Comparison of ENCODE assay signal across 14 cellular contexts in the genomic region with DNA sequence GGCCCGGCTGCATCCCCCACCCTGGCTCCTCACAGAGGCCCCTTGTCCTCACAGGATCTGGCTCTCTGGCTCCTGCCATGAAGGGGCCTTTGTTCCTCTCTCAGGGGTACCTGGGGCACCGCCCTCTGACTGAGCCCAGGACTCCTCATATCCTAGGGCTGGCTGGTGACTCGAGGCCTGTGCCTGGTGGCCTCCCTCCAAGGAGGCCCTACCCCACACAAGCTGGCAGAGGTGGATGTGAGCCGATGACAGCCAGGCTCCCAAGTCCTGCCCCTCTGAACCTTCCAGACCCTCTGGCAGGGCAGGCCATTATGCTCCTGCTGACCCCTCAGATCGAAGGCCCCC. TPM values are rescaled to one million over a fixed set of nuclear protein-coding genes. Genes with fewer than 3 reads are reported as not detected.
DNase-seq lines count a peak whose midpoint lies in the region; ATAC-seq, FAIRE-seq and TF ChIP-seq lines count a peak whose summit lies in the region.
"Had no signal": no experiment of that assay in that cellular context is flagged by ENCODE, and none has a peak within 500 bp of the region (broad histone marks: within the 10 kb centered on the region; RNA-seq: fewer than 3 reads in every experiment).

No MANE protein-coding gene starts in this region.

- H3K27ac Mint-ChIP-seq in activated CD4-positive, alpha-beta memory T cell treated with anti-CD3 and anti-CD28 coated beads for 36 hours = no peak overlapping the region
- H3K27ac Mint-ChIP-seq: activated naive CD4-positive, alpha-beta T cell treated with anti-CD3 and anti-CD28 coated beads, Interleukin-2, amount 10 ng/mL, durations not matched to agents 7 days and 5 days had no signal

- POLR2A ChIA-PET in OCI-LY7 (lab: Charles Lee) = interaction anchor here (1.7 to 3.8 kb wide), 3 partner anchors 11 to 20 kb away, joined by 5 to 11 read pairs (median 10); no protein-coding TSS in a partner anchor
- POLR2A ChIA-PET in activated CD4-positive, alpha-beta memory T cell treated with anti-CD3 and anti-CD28 coated beads for 36 hours (lab: Charles Lee) = no interaction called here

- WGBS in hepatocyte (ENCODE audit: low lambda C conversion rate, missing lambda C conversion rate) = 84% methylated on average over 5 of the region's 5 CpGs
- WGBS in small intestine, 3 donors = 46 to 72% (median 55%) methylated on average over 5 of the region's 5 CpGs

- H3K9me3 ChIP-seq in OCI-LY7 (ENCODE audit: low read length) (no peaks in the 10 kb centered on the region), hepatocyte (ENCODE audit: low read depth) (no peaks in the 10 kb centered on the region), small intestine (ENCODE audit: control insufficient read depth, low read depth) (no peaks in the 10 kb centered on the region), mucosa of descending colon (no peaks in the 10 kb centered on the region)

- H3K79me2 ChIP-seq in OCI-LY7 (ENCODE audit: insufficient read depth, low read depth, low read length) = peaks cover 95% of the 10 kb centered on the region
- peaks cover 47% of the 10 kb centered on the region for H3K79me2 ChIP-seq in hepatocyte

- H3K27ac ChIP-seq in OCI-LY7 (ENCODE audit: low read depth, low read length, poor library complexity, severe bottlenecking) (peak overlapping the region; percentile 94), hepatocyte (peak overlapping the region; percentile 71), small intestine (ENCODE audit: low read depth in 1 of 2, low read length in 1 of 2) (peak overlapping the region; percentile 43 to 64)
- H3K27ac ChIP-seq: parathyroid adenoma had no signal

- no peak overlapping the region for H3K4me3 Mint-ChIP-seq in activated CD4-positive, alpha-beta memory T cell treated with anti-CD3 and anti-CD28 coated beads for 36 hours
- H3K4me3 Mint-ChIP-seq: activated naive CD4-positive, alpha-beta T cell treated with anti-CD3 and anti-CD28 coated beads, Interleukin-2, amount 10 ng/mL, durations not matched to agents 7 days and 5 days had no signal

- peak overlapping the region; percentile 91 for H3K4me2 ChIP-seq in OCI-LY7 (ENCODE audit: low read length)
- no peak overlapping the region for H3K4me2 ChIP-seq in hepatocyte

- ATAC-seq in GM18873 (IDR thresholded peaks at IDR 0.05; ENCODE audit: low FRiP score, unreplicated experiment) (no peak), mucosa of descending colon (no peak)
- ATAC-seq: effector memory CD8-positive, alpha-beta T cell had no signal

- H3K4me1 Mint-ChIP-seq in activated CD4-positive, alpha-beta memory T cell treated with anti-CD3 and anti-CD28 coated beads for 36 hours (ENCODE audit: low read depth) = peaks cover 31% of the 10 kb centered on the region

- intact Hi-C loops in OCI-LY7 (cut with micrococcal nuclease; ENCODE audit: unreplicated experiment) = no loop called here
- intact Hi-C loops in activated CD4-positive, alpha-beta memory T cell treated with anti-CD3 and anti-CD28 coated beads for 36 hours (cut with micrococcal nuclease) = no loop called here
- intact Hi-C loops in mucosa of descending colon (cut with DNase I, micrococcal nuclease) = no loop called here

- DNase-seq in GM12892 (ENCODE audit: insufficient read length) (no peak), OCI-LY7 (ENCODE audit: low spot score) (peak; percentile 25), hepatocyte (ENCODE audit: low spot score) (no peak), small intestine (no peak), mucosa of descending colon (no peak)
- DNase-seq in activated CD4-positive, alpha-beta memory T cell treated with anti-CD3 and anti-CD28 coated beads for 36 hours = no peak
- no peak for DNase-seq in activated T-cell treated with anti-CD3 and anti-CD28 coated beads, Interleukin-2, amount 50 U/mL, for 1 hour
- DNase-seq: activated naive CD4-positive, alpha-beta T cell treated with anti-CD3 and anti-CD28 coated beads, Interleukin-2, amount 10 ng/mL, durations not matched to agents 7 days and 5 days; DMS53; effector memory CD8-positive, alpha-beta T cell; OCI-M1 had no signal

- BruUV-seq in OCI-LY7 (replicated peaks; lab: Mats Ljungman, UMichigan) = no TSS peak

- peaks cover 100% of the 10 kb centered on the region for H3K4me1 ChIP-seq in OCI-LY7 (ENCODE audit: insufficient read depth, low read length, poor library complexity, severe bottlenecking)
- H3K4me1 ChIP-seq in hepatocyte (ENCODE audit: insufficient read depth) = peaks cover 22% of the 10 kb centered on the region
- H3K4me1 ChIP-seq in small intestine (ENCODE audit: control insufficient read depth in 2 of 2, insufficient read depth in 1 of 2, low read depth in 1 of 2, low read length in 1 of 2) = peaks cover 3 to 25% of the 10 kb centered on the region in 2 donors
- H3K4me1 ChIP-seq in mucosa of descending colon (ENCODE audit: low read depth) = peaks cover 22% of the 10 kb centered on the region

- H3K36me3 ChIP-seq in OCI-LY7 (ENCODE audit: insufficient read depth, low read length) = peaks cover 69% of the 10 kb centered on the region
- no peaks in the 10 kb centered on the region for H3K36me3 ChIP-seq in hepatocyte (replicated peaks; ENCODE audit: insufficient read depth, low read depth)
- peaks cover 3 to 4% of the 10 kb centered on the region in 2 donors for H3K36me3 ChIP-seq in small intestine (ENCODE audit: control insufficient read depth in 2 of 2, insufficient read depth in 2 of 2, low read length in 2 of 2)
- H3K36me3 ChIP-seq in mucosa of descending colon (ENCODE audit: low read depth) = no peaks in the 10 kb centered on the region

- H3K4me3 ChIP-seq in OCI-LY7 (ENCODE audit: low read depth, low read length, poor library complexity, severe bottlenecking) = peak overlapping the region; percentile 53
- no peak overlapping the region for H3K4me3 ChIP-seq in hepatocyte
- H3K4me3 ChIP-seq in small intestine (ENCODE audit: low read depth in 1 of 2, low read length in 2 of 2) = no peak overlapping the region
- no peak overlapping the region for H3K4me3 ChIP-seq in mucosa of descending colon

- FAIRE-seq in GM12892 (lab: Jason Lieb, UNC) (peak; percentile 27), small intestine (lab: Jason Lieb, UNC) (no peak)
- FAIRE-seq: bronchial epithelial cell had no signal

- H2AFZ ChIP-seq in OCI-LY7 (ENCODE audit: low read length) (no peak overlapping the region), hepatocyte (no peak overlapping the region)
- H2AFZ ChIP-seq: parathyroid adenoma had no signal

- H3K27me3 Mint-ChIP-seq in activated CD4-positive, alpha-beta memory T cell treated with anti-CD3 and anti-CD28 coated beads for 36 hours = no peaks in the 10 kb centered on the region
- H3K27me3 Mint-ChIP-seq: activated naive CD4-positive, alpha-beta T cell treated with anti-CD3 and anti-CD28 coated beads, Interleukin-2, amount 10 ng/mL, durations not matched to agents 7 days and 5 days; effector memory CD8-positive, alpha-beta T cell had no signal

- no peaks in the 10 kb centered on the region for H3K9me3 Mint-ChIP-seq in activated CD4-positive, alpha-beta memory T cell treated with anti-CD3 and anti-CD28 coated beads for 36 hours
- H3K9me3 Mint-ChIP-seq: activated naive CD4-positive, alpha-beta T cell treated with anti-CD3 and anti-CD28 coated beads, Interleukin-2, amount 10 ng/mL, durations not matched to agents 7 days and 5 days; effector memory CD8-positive, alpha-beta T cell had no signal

- TF ChIP-seq POLR2A in GM12892 (IDR thresholded peaks at IDR 0.05; ENCODE audit: low read depth, low read length) = no peak

- H3K27me3 ChIP-seq in hepatocyte (no peaks in the 10 kb centered on the region), small intestine (ENCODE audit: control insufficient read depth in 2 of 2, insufficient read depth in 2 of 2, low read length in 2 of 2) (no peaks in the 10 kb centered on the region)

- H3K9me2 ChIP-seq in OCI-LY7 (ENCODE audit: insufficient read depth, low read length) (no peaks in the 10 kb centered on the region), hepatocyte (replicated peaks; ENCODE audit: insufficient read depth) (no peaks in the 10 kb centered on the region)

- no peak for TF ChIP-seq CTCF in OCI-LY7 (conservative IDR thresholded peaks at IDR 0.05; ENCODE audit: low read length)
- TF ChIP-seq CTCF in hepatocyte (IDR thresholded peaks at IDR 0.05; ENCODE audit: poor library complexity) = no peak
- no peak for TF ChIP-seq CTCF in mucosa of descending colon (IDR thresholded peaks at IDR 0.05)

- CTCF ChIA-PET in OCI-LY7 (lab: Charles Lee; ENCODE audit: unreplicated experiment) = no interaction called here
- CTCF ChIA-PET in activated CD4-positive, alpha-beta memory T cell treated with anti-CD3 and anti-CD28 coated beads for 36 hours (lab: Charles Lee) = interaction anchor here (2.2 to 2.6 kb wide), 2 partner anchors 24 to 57 kb away, joined by 7 to 8 read pairs; no protein-coding TSS in a partner anchor

- no peaks in the 10 kb centered on the region for H4K20me1 ChIP-seq in OCI-LY7 (ENCODE audit: insufficient read depth, low read length)
- peaks cover 5% of the 10 kb centered on the region for H4K20me1 ChIP-seq in hepatocyte (ENCODE audit: insufficient read depth, poor library complexity, severe bottlenecking)

- peaks cover 2% of the 10 kb centered on the region for H3K36me3 Mint-ChIP-seq in activated CD4-positive, alpha-beta memory T cell treated with anti-CD3 and anti-CD28 coated beads for 36 hours

RNA-seq across cellular contexts. Expression of gene PRKCD, which starts 10.1 kb away (rescaled TPM):
- 46.9 TPM for polyA plus RNA-seq in GM12892 (2012; ENCODE audit: missing spikeins)
- 9.5 and 13.3 TPM in 2 replicates for total RNA-seq in OCI-LY7 (2014; rRNA removed; shearing (Covaris generic))
- 91.6 and 108 TPM in 2 replicates for total RNA-seq in OCI-LY7 (2022)
- total RNA-seq in hepatocyte = 12.3 and 12.8 TPM in 2 replicates
- polyA plus RNA-seq in hepatocyte = 18.6 and 23.6 TPM in 2 replicates
- polyA plus RNA-seq in small intestine = 100 to 1,000 TPM in 1 of 3 donors, 10 to 100 TPM in 2; 28.9 to 150 (median 99.7) TPM
- 10 to 100 TPM; 23.8 to 25.9 TPM for total RNA-seq in activated CD4-positive, alpha-beta memory T cell treated with anti-CD3 and anti-CD28 coated beads for 36 hours
- total RNA-seq in mucosa of descending colon = 10 to 100 TPM; 46.8 to 87.9 (median 83.4) TPM

RNA-seq across cellular contexts. Expression of gene RFT1, which starts 40.8 kb away (rescaled TPM):
- polyA plus RNA-seq in GM12892 (2012; ENCODE audit: missing spikeins) = 20.8 TPM
- 9.9 and 15.8 TPM in 2 replicates for total RNA-seq in OCI-LY7 (2014; rRNA removed; shearing (Covaris generic))
- total RNA-seq in OCI-LY7 (2022) = 34.7 and 34.8 TPM in 2 replicates
- total RNA-seq in hepatocyte = 15.9 and 18.5 TPM in 2 replicates
- polyA plus RNA-seq in hepatocyte = 23.1 and 32.0 TPM in 2 replicates
- polyA plus RNA-seq in small intestine = 10 to 100 TPM in 1 of 3 donors, 1 to 10 TPM in 2; 1.3 to 17.2 (median 1.9) TPM
- total RNA-seq in activated CD4-positive, alpha-beta memory T cell treated with anti-CD3 and anti-CD28 coated beads for 36 hours = 10 to 100 TPM; 35.0 to 38.2 TPM
- 10 to 100 TPM; 14.7 to 18.7 (median 15.2) TPM for total RNA-seq in mucosa of descending colon
